ENCODE assay signal across 27 cellular contexts in genomic region chr10:55476129-55476528, GRCh38.
A peak's percentile ranks its signal among the peaks of the same experiment; 100 is the strongest.
DNase-seq lines count a peak whose midpoint lies in the region; ATAC-seq, FAIRE-seq and TF ChIP-seq lines count a peak whose summit lies in the region.
"Had no signal": no experiment of that assay in that cellular context is flagged by ENCODE, and none has a peak within 500 bp of the region (broad histone marks: within the 10 kb centered on the region; RNA-seq: fewer than 3 reads in every experiment).

No MANE protein-coding gene starts in this region.

- no peak for FAIRE-seq in astrocyte (lab: Jason Lieb, UNC)
- FAIRE-seq: A204.1, G401.6, GM19239, HepG2 had no signal

- H3K4me3 ChIP-seq in astrocyte (ENCODE audit: insufficient read depth, low read depth, low read length): no peak overlapping the region
- no peak overlapping the region for H3K4me3 ChIP-seq in sigmoid colon
- H3K4me3 ChIP-seq: BLaER1 treated with 17β-estradiol and CSF1 and Interleukin-3, amounts not matched to agents 10 nM and 100 nM had no signal

- DNase-seq in HT1080 (ENCODE audit: low read depth): peak; percentile 35
- peak; percentile 6 for DNase-seq in astrocyte (ENCODE audit: low read depth)
- peak; percentile 43 for DNase-seq in foreskin melanocyte
- no peak for DNase-seq in DMS114 treated with DMSO at 0.1 percent for 48 hours (lab: John Stamatoyannopoulos, UW; ENCODE audit: unreplicated experiment)
- DNase-seq in activated CD4-positive, alpha-beta T cell treated with anti-CD3 and anti-CD28 coated beads for 36 hours: no peak
- DNase-seq in sigmoid colon: no peak
- DNase-seq in cerebellum (ENCODE audit: low spot score): no peak
- DNase-seq: AML-193; CD4-positive, alpha-beta T cell; COR-L47; H7; Karpas-422; NCI-H1092 treated with DMSO at 0.1 percent for 48 hours; NCI-H1436; NCI-H187; NCI-H2081 treated with DMSO at 0.1 percent for 48 hours; NCI-H2171; NCI-H226; NCI-H510A; NCI-H69 had no signal

- no peaks in the 10 kb centered on the region for H3K27me3 Mint-ChIP-seq in astrocyte (ENCODE audit: low read depth, unreplicated experiment)
- H3K27me3 Mint-ChIP-seq in activated CD4-positive, alpha-beta T cell treated with anti-CD3 and anti-CD28 coated beads for 36 hours: no peaks in the 10 kb centered on the region
- H3K27me3 Mint-ChIP-seq: CD4-positive, alpha-beta T cell had no signal

- H3K79me2 ChIP-seq in astrocyte (ENCODE audit: insufficient read depth, low read length): no peaks in the 10 kb centered on the region

- POLR2A ChIA-PET in activated CD4-positive, alpha-beta T cell treated with anti-CD3 and anti-CD28 coated beads for 36 hours (lab: Charles Lee): no interaction called here

- H3K4me1 Mint-ChIP-seq in astrocyte (ENCODE audit: low read depth, unreplicated experiment): peaks cover 8% of the 10 kb centered on the region
- no peaks in the 10 kb centered on the region for H3K4me1 Mint-ChIP-seq in activated CD4-positive, alpha-beta T cell treated with anti-CD3 and anti-CD28 coated beads for 36 hours

- no peaks in the 10 kb centered on the region for H3K4me1 ChIP-seq in astrocyte (ENCODE audit: insufficient read depth, low read length)
- no peaks in the 10 kb centered on the region for H3K4me1 ChIP-seq in sigmoid colon
- H3K4me1 ChIP-seq: BLaER1 treated with 17β-estradiol and CSF1 and Interleukin-3, amounts not matched to agents 10 nM and 100 nM had no signal

- TF ChIP-seq CTCF in astrocyte (IDR thresholded peaks at IDR 0.05; ENCODE audit: insufficient read depth, low read depth, low read length) (no peak), sigmoid colon (IDR thresholded peaks at IDR 0.05) (no peak)

- H3K27ac ChIP-seq in astrocyte (ENCODE audit: low read depth, low read length) (no peak overlapping the region), sigmoid colon (no peak overlapping the region)
- H3K27ac ChIP-seq: BLaER1 treated with 17β-estradiol and CSF1 and Interleukin-3, amounts not matched to agents 10 nM and 100 nM; HL-60 had no signal

- H3K27ac Mint-ChIP-seq in astrocyte (ENCODE audit: unreplicated experiment): peak overlapping the region; percentile 29
- no peak overlapping the region for H3K27ac Mint-ChIP-seq in activated CD4-positive, alpha-beta T cell treated with anti-CD3 and anti-CD28 coated beads for 36 hours
- H3K27ac Mint-ChIP-seq: CD4-positive, alpha-beta T cell had no signal

- H3K9me3 ChIP-seq in astrocyte (ENCODE audit: insufficient read depth, low read depth, low read length) (no peaks in the 10 kb centered on the region), sigmoid colon (no peaks in the 10 kb centered on the region)

- CTCF ChIA-PET in activated CD4-positive, alpha-beta T cell treated with anti-CD3 and anti-CD28 coated beads for 36 hours (lab: Charles Lee): no interaction called here

- WGBS in sigmoid colon, 2 donors: 80 to 92% methylated on average over 1 of the region's 1 CpG

- no peaks in the 10 kb centered on the region for H3K36me3 Mint-ChIP-seq in astrocyte (ENCODE audit: low read depth, unreplicated experiment)
- H3K36me3 Mint-ChIP-seq in activated CD4-positive, alpha-beta T cell treated with anti-CD3 and anti-CD28 coated beads for 36 hours (ENCODE audit: low read depth): no peaks in the 10 kb centered on the region

- no peak overlapping the region for H2AFZ ChIP-seq in astrocyte (ENCODE audit: low read depth, low read length)

- no peaks in the 10 kb centered on the region for H4K20me1 ChIP-seq in astrocyte (ENCODE audit: insufficient read depth, low read length)
- H4K20me1 ChIP-seq: BLaER1 treated with 17β-estradiol and CSF1 and Interleukin-3, amounts not matched to agents 10 nM and 100 nM had no signal

- H3K4me3 Mint-ChIP-seq in astrocyte (ENCODE audit: unreplicated experiment): no peak overlapping the region
- no peak overlapping the region for H3K4me3 Mint-ChIP-seq in activated CD4-positive, alpha-beta T cell treated with anti-CD3 and anti-CD28 coated beads for 36 hours
- H3K4me3 Mint-ChIP-seq: CD4-positive, alpha-beta T cell had no signal

- no peak for ATAC-seq in activated CD4-positive, alpha-beta T cell treated with anti-CD3 and anti-CD28 coated beads for 36 hours
- ATAC-seq: HepG2, Panc1 had no signal

- TF ChIP-seq EP300 in sigmoid colon (IDR thresholded peaks at IDR 0.05): no peak

- H3K9ac ChIP-seq in astrocyte (ENCODE audit: low read length): no peak overlapping the region
- H3K9ac ChIP-seq: BLaER1 treated with 17β-estradiol and CSF1 and Interleukin-3, amounts not matched to agents 10 nM and 100 nM had no signal

- no peak for TF ChIP-seq POLR2A in sigmoid colon (IDR thresholded peaks at IDR 0.05)

- H3K36me3 ChIP-seq in astrocyte (ENCODE audit: insufficient read depth, low read length) (no peaks in the 10 kb centered on the region), sigmoid colon (no peaks in the 10 kb centered on the region)
- H3K36me3 ChIP-seq: BLaER1 treated with 17β-estradiol and CSF1 and Interleukin-3, amounts not matched to agents 10 nM and 100 nM had no signal

- H3K9me3 Mint-ChIP-seq in astrocyte (ENCODE audit: unreplicated experiment): peaks cover 2% of the 10 kb centered on the region
- peaks cover 11% of the 10 kb centered on the region for H3K9me3 Mint-ChIP-seq in activated CD4-positive, alpha-beta T cell treated with anti-CD3 and anti-CD28 coated beads for 36 hours (ENCODE audit: low read depth)

- no peak overlapping the region for H3K4me2 ChIP-seq in astrocyte (ENCODE audit: low read length)
- H3K4me2 ChIP-seq: BLaER1 treated with 17β-estradiol and CSF1 and Interleukin-3, amounts not matched to agents 10 nM and 100 nM had no signal

- intact Hi-C loops in activated CD4-positive, alpha-beta T cell treated with anti-CD3 and anti-CD28 coated beads for 36 hours (cut with DNase I, micrococcal nuclease): no loop called here
- intact Hi-C loops in sigmoid colon (cut with DNase I): no loop called here

- H3K27me3 ChIP-seq in astrocyte (ENCODE audit: insufficient read depth, low read length): no peaks in the 10 kb centered on the region
- H3K27me3 ChIP-seq in sigmoid colon: no peaks in the 10 kb centered on the region
- H3K27me3 ChIP-seq: BLaER1 treated with 17β-estradiol and CSF1 and Interleukin-3, amounts not matched to agents 10 nM and 100 nM had no signal

Comparison
In these comparisons a context has a peak if more than half of its experiments do, and no peak if none do; other contexts are left out.
1. DNase-seq: peak in HT1080 (single experiment), astrocyte (single experiment) and foreskin melanocyte (single experiment); none in DMS114 treated with DMSO at 0.1 percent for 48 hours (single experiment), activated CD4-positive, alpha-beta T cell treated with anti-CD3 and anti-CD28 coated beads for 36 hours (single experiment), sigmoid colon (single experiment) and cerebellum (single experiment).